Comparison of ENCODE assay signal across 9 cellular contexts in genomic region chr16:50263940-50264929, GRCh38. TPM values are rescaled to one million over a fixed set of nuclear protein-coding genes. Genes with fewer than 3 reads are reported as not detected.
A peak's percentile ranks its signal among the peaks of the same experiment; 100 is the strongest.
DNase-seq lines count a peak whose midpoint lies in the region; ATAC-seq and TF ChIP-seq lines count a peak whose summit lies in the region.
"Had no signal": no experiment of that assay in that cellular context is flagged by ENCODE, and none has a peak within 500 bp of the region (broad histone marks: within the 10 kb centered on the region; RNA-seq: fewer than 3 reads in every experiment).

No MANE protein-coding gene starts in this region.

- TF ChIP-seq POLR2A in breast epithelium (IDR thresholded peaks at IDR 0.05): no peak

- ATAC-seq in HG03432 (IDR thresholded peaks at IDR 0.05; ENCODE audit: unreplicated experiment) (peak; percentile 31), GM21723 (IDR thresholded peaks at IDR 0.05; ENCODE audit: unreplicated experiment) (no peak)
- ATAC-seq in stimulated activated naive CD8-positive, alpha-beta T cell treated with anti-CD3 and anti-CD28 coated beads, Interleukin-15, Interleukin-2, amounts not matched to agents 100 U/mL and 50 U/mL, for 24 hours: peak; percentile 56

- no peak overlapping the region for H3K4me3 ChIP-seq in breast epithelium

- H3K27me3 Mint-ChIP-seq in activated T-helper 2 cell treated with anti-CD3 and anti-CD28 coated beads, Interferon-gamma antibody, Interleukin-2, Interleukin-4, amounts not matched to agents 10 μg/mL and 5 μg/mL and 100 μg/mL, durations not matched to agents 14 hours and 24 hours and 36 hours (ENCODE audit: low read depth): peaks cover 11% of the 10 kb centered on the region

- H3K27me3 ChIP-seq in breast epithelium: no peaks in the 10 kb centered on the region

- no peak overlapping the region for H3K4me3 Mint-ChIP-seq in activated T-helper 2 cell treated with anti-CD3 and anti-CD28 coated beads, Interferon-gamma antibody, Interleukin-2, Interleukin-4, amounts not matched to agents 10 μg/mL and 5 μg/mL and 100 μg/mL, durations not matched to agents 14 hours and 24 hours and 36 hours (ENCODE audit: low read depth)

- H3K36me3 Mint-ChIP-seq in activated T-helper 2 cell treated with anti-CD3 and anti-CD28 coated beads, Interferon-gamma antibody, Interleukin-2, Interleukin-4, amounts not matched to agents 10 μg/mL and 5 μg/mL and 100 μg/mL, durations not matched to agents 14 hours and 24 hours and 36 hours (ENCODE audit: low read depth): peaks cover 10% of the 10 kb centered on the region

- no peak for TF ChIP-seq CTCF in breast epithelium (IDR thresholded peaks at IDR 0.05)

- no peaks in the 10 kb centered on the region for H3K36me3 ChIP-seq in breast epithelium

- peak; percentile 39 for DNase-seq in stimulated activated CD4-positive, alpha-beta T cell treated with anti-CD3 and anti-CD28 coated beads, Interleukin-15, amount 100 ng/mL, for 24 hours
- no peak for DNase-seq in stimulated activated CD4-positive, alpha-beta T cell treated with anti-CD3 and anti-CD28 coated beads, Interleukin-2, amount 100 ng/mL, for 24 hours
- no peak for DNase-seq in activated T-helper 2 cell treated with anti-CD3 and anti-CD28 coated beads, Interferon-gamma antibody, Interleukin-2, Interleukin-4, amounts not matched to agents 10 μg/mL and 5 μg/mL and 100 μg/mL, durations not matched to agents 14 hours and 24 hours and 36 hours (ENCODE audit: low spot score)
- DNase-seq in stimulated activated naive CD8-positive, alpha-beta T cell treated with anti-CD3 and anti-CD28 coated beads, Interleukin-15, Interleukin-2, amounts not matched to agents 100 U/mL and 50 U/mL, for 24 hours: peak; percentile 28
- DNase-seq in caudate nucleus (lab: John Stamatoyannopoulos, UW): no peak
- DNase-seq in breast epithelium (ENCODE audit: low spot score in 2 of 2): no peak
- DNase-seq: NCI-H2029 had no signal

- H3K27ac ChIP-seq in caudate nucleus (ENCODE audit: low read depth, low read length) (no peak overlapping the region), breast epithelium (no peak overlapping the region)

- no peaks in the 10 kb centered on the region for H3K9me3 ChIP-seq in breast epithelium

- no peaks in the 10 kb centered on the region for H3K9me3 Mint-ChIP-seq in activated T-helper 2 cell treated with anti-CD3 and anti-CD28 coated beads, Interferon-gamma antibody, Interleukin-2, Interleukin-4, amounts not matched to agents 10 μg/mL and 5 μg/mL and 100 μg/mL, durations not matched to agents 14 hours and 24 hours and 36 hours

- H3K27ac Mint-ChIP-seq in activated T-helper 2 cell treated with anti-CD3 and anti-CD28 coated beads, Interferon-gamma antibody, Interleukin-2, Interleukin-4, amounts not matched to agents 10 μg/mL and 5 μg/mL and 100 μg/mL, durations not matched to agents 14 hours and 24 hours and 36 hours: peak overlapping the region; percentile 56

- peaks cover 41% of the 10 kb centered on the region for H3K4me1 Mint-ChIP-seq in activated T-helper 2 cell treated with anti-CD3 and anti-CD28 coated beads, Interferon-gamma antibody, Interleukin-2, Interleukin-4, amounts not matched to agents 10 μg/mL and 5 μg/mL and 100 μg/mL, durations not matched to agents 14 hours and 24 hours and 36 hours (ENCODE audit: low read depth)

- no peaks in the 10 kb centered on the region for H3K4me1 ChIP-seq in breast epithelium

- intact Hi-C loops in activated T-helper 2 cell treated with anti-CD3 and anti-CD28 coated beads, Interferon-gamma antibody, Interleukin-2, Interleukin-4, amounts not matched to agents 10 μg/mL and 5 μg/mL and 100 μg/mL, durations not matched to agents 14 hours and 24 hours and 36 hours (cut with micrococcal nuclease): loop anchor here (1.0 kb wide), 1 partner anchor 74 kb away; no protein-coding TSS in a partner anchor
- intact Hi-C loops in breast epithelium (cut with DNase I; ENCODE audit: low total_unique reads): loop anchor here (2.0 kb wide), 1 partner anchor 35 kb away; no protein-coding TSS in a partner anchor

RNA-seq across cellular contexts. Expression of gene ADCY7, which starts 2.1 kb away (rescaled TPM):
- 78.7 and 89.5 TPM in 2 replicates for total RNA-seq in activated T-helper 2 cell treated with anti-CD3 and anti-CD28 coated beads, Interferon-gamma antibody, Interleukin-2, Interleukin-4, amounts not matched to agents 10 μg/mL and 5 μg/mL and 100 μg/mL, durations not matched to agents 14 hours and 24 hours and 36 hours
- 10 to 100 TPM in 2 of 3 donors, 1 to 10 TPM in 1; 6.2 to 30.7 (median 10.2) TPM for total RNA-seq in breast epithelium

Comparison
In these comparisons a context has a peak if more than half of its experiments do, and no peak if none do; other contexts are left out.
1. DNase-seq: peak in stimulated activated CD4-positive, alpha-beta T cell treated with anti-CD3 and anti-CD28 coated beads, Interleukin-15, amount 100 ng/mL, for 24 hours (single experiment) and stimulated activated naive CD8-positive, alpha-beta T cell treated with anti-CD3 and anti-CD28 coated beads, Interleukin-15, Interleukin-2, amounts not matched to agents 100 U/mL and 50 U/mL, for 24 hours (single experiment); none in stimulated activated CD4-positive, alpha-beta T cell treated with anti-CD3 and anti-CD28 coated beads, Interleukin-2, amount 100 ng/mL, for 24 hours (0 of 2), activated T-helper 2 cell treated with anti-CD3 and anti-CD28 coated beads, Interferon-gamma antibody, Interleukin-2, Interleukin-4, amounts not matched to agents 10 μg/mL and 5 μg/mL and 100 μg/mL, durations not matched to agents 14 hours and 24 hours and 36 hours (single experiment), caudate nucleus (0 of 61) and breast epithelium (0 of 2).